In genomic region chr14:35956376-35957000, GRCh38 we compare ENCODE assay signal across 16 cellular contexts.
"Had no signal": no experiment of that assay in that cellular context is flagged by ENCODE, and none has a peak within 500 bp of the region (broad histone marks: within the 10 kb centered on the region; RNA-seq: fewer than 3 reads in every experiment).

No MANE protein-coding gene starts in this region.

- DNase-seq: effector CD4-positive, alpha-beta T cell; heart left ventricle; hippocampal formation; mesendoderm; naive thymus-derived CD4-positive, alpha-beta T cell; nephron progenitor cell; posterior cingulate gyrus; sigmoid colon; stimulated activated CD4-positive, alpha-beta T cell treated with anti-CD3 and anti-CD28 coated beads, Interleukin-2, amount 100 ng/mL, for 48 hours; stimulated activated naive CD8-positive, alpha-beta T cell treated with anti-CD3 and anti-CD28 coated beads, Interleukin-15, Interleukin-2, amounts not matched to agents 100 U/mL and 50 U/mL, for 24 hours; tibial artery; upper lobe of left lung had no signal

- H3K4me1 Mint-ChIP-seq: naive thymus-derived CD4-positive, alpha-beta T cell; nephron progenitor cell had no signal

- H3K27me3 ChIP-seq: right atrium auricular region, sigmoid colon, tibial artery, upper lobe of left lung, vagina had no signal

- H3K27ac ChIP-seq: coronary artery, heart left ventricle, right atrium auricular region, sigmoid colon, tibial artery, upper lobe of left lung, vagina had no signal

- H3K36me3 ChIP-seq: heart left ventricle, right atrium auricular region, sigmoid colon, tibial artery, upper lobe of left lung, vagina had no signal

- H3K4me1 ChIP-seq: heart left ventricle, right atrium auricular region, sigmoid colon, tibial artery, upper lobe of left lung, vagina had no signal

- H3K9me3 Mint-ChIP-seq: naive thymus-derived CD4-positive, alpha-beta T cell; nephron progenitor cell had no signal

- H3K27ac Mint-ChIP-seq: naive thymus-derived CD4-positive, alpha-beta T cell; nephron progenitor cell had no signal

- H3K4me3 ChIP-seq: coronary artery, heart left ventricle, right atrium auricular region, sigmoid colon, smooth muscle cell, tibial artery, upper lobe of left lung, vagina had no signal

- H3K4me2 ChIP-seq: smooth muscle cell had no signal

- H3K9me3 ChIP-seq: heart left ventricle, right atrium auricular region, sigmoid colon, tibial artery, upper lobe of left lung, vagina had no signal

- H3K36me3 Mint-ChIP-seq: naive thymus-derived CD4-positive, alpha-beta T cell had no signal

- H3K4me3 Mint-ChIP-seq: naive thymus-derived CD4-positive, alpha-beta T cell; nephron progenitor cell had no signal

- ATAC-seq: heart left ventricle; naive thymus-derived CD4-positive, alpha-beta T cell; stimulated activated naive CD8-positive, alpha-beta T cell treated with anti-CD3 and anti-CD28 coated beads, Interleukin-15, Interleukin-2, amounts not matched to agents 100 U/mL and 50 U/mL, for 24 hours had no signal
